Comparison of ENCODE assay signal across 27 cellular contexts in the genomic region with DNA sequence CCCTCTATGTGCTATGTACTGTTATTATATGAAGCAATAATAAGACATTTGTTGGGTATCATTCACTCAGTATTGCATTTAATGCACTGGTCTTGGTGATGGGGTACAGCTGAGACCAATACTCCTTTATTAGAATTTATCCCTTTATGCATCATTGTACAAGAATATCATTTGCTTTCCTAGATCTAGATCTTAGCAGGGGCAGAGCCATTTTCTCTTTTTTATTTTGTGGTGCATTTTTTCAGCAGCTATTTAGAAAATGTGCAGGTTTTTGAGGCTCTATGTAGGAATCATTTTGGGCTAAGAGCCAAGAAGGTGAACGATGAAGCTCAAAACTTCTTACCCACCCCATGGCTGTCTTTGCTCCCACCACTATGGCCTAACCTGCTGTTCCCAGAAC.
"Had no signal": no experiment of that assay in that cellular context is flagged by ENCODE, and none has a peak within 500 bp of the region (broad histone marks: within the 10 kb centered on the region; RNA-seq: fewer than 3 reads in every experiment).

No MANE protein-coding gene starts in this region.

- H3K27me3 Mint-ChIP-seq: effector memory CD8-positive, alpha-beta T cell had no signal

- H3K4me1 ChIP-seq: gastrocnemius medialis had no signal

- H3K4me3 ChIP-seq: colonic mucosa, coronary artery, dorsolateral prefrontal cortex, esophagus muscularis mucosa, esophagus squamous epithelium, gastrocnemius medialis, gastroesophageal sphincter, heart left ventricle had no signal

- H3K27ac ChIP-seq: colonic mucosa, coronary artery, dorsolateral prefrontal cortex, epithelial cell of prostate, esophagus muscularis mucosa, esophagus squamous epithelium, gastrocnemius medialis, gastroesophageal sphincter, heart left ventricle had no signal

- H3K27ac Mint-ChIP-seq: dendritic cell treated with granulocyte-macrophage colony-stimulating factor and Interleukin-4, amounts not matched to agents 40 ng/mL and 50 ng/mL, for 4 days; endodermal cell had no signal

- FAIRE-seq: colon, endometrium, endothelial cell of umbilical vein, frontal cortex had no signal

- H3K9me3 Mint-ChIP-seq: dendritic cell treated with granulocyte-macrophage colony-stimulating factor and Interleukin-4, amounts not matched to agents 40 ng/mL and 50 ng/mL, for 4 days; effector memory CD8-positive, alpha-beta T cell; endodermal cell had no signal

- H3K36me3 ChIP-seq: colonic mucosa, esophagus muscularis mucosa, esophagus squamous epithelium, gastrocnemius medialis, gastroesophageal sphincter, heart left ventricle had no signal

- H3K4me3 Mint-ChIP-seq: dendritic cell treated with granulocyte-macrophage colony-stimulating factor and Interleukin-4, amounts not matched to agents 40 ng/mL and 50 ng/mL, for 4 days; effector memory CD8-positive, alpha-beta T cell; endodermal cell had no signal

- DNase-seq: colonic mucosa; cortex of kidney; dermis blood vessel endothelial cell; dorsolateral prefrontal cortex; effector CD4-positive, alpha-beta T cell; effector CD8-positive, alpha-beta T cell; effector memory CD4-positive, alpha-beta T cell; effector memory CD8-positive, alpha-beta T cell; endodermal cell; erythroblast; esophagus squamous epithelium; foreskin fibroblast; foreskin melanocyte; gastrocnemius medialis; glutamatergic neuron; head of caudate nucleus; heart left ventricle had no signal

- ATAC-seq: effector memory CD8-positive, alpha-beta T cell; esophagus mucosa; gastrocnemius medialis; gastroesophageal sphincter; heart left ventricle had no signal

- H3K27me3 ChIP-seq: colonic mucosa had no signal

- H3K9me3 ChIP-seq: colonic mucosa, esophagus muscularis mucosa, esophagus squamous epithelium, gastrocnemius medialis, gastroesophageal sphincter, heart left ventricle had no signal
